In the genomic region with DNA sequence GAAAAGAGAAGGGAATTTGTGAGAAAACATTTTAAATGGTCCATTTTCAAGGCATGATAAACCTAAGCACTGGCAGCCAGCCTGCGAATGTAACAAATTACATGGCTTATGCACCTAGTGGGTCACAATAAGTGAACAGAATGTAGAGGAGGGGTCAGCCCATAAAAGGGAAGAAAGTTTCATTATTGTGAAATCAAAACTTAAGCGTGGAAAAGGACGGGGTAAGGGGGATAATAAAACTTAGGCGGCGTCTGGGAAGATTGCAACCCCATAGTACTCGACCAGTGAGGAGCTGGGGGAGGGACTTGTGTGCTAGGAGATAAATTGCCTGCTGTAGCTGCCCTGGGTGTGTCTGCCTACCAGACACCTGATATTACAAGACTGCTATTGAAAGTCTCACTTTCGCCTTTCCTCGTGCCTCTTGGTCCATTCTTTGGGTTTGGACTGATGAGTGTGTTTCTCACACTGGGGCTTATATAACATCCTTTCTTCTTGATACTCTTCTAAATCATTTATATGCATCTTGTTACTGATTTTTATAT, we compare ENCODE assay signal across 17 cellular contexts. TPM values are rescaled to one million over a fixed set of nuclear protein-coding genes. Genes with fewer than 3 reads are reported as not detected.
DNase-seq lines count a peak whose midpoint lies in the region; ATAC-seq and TF ChIP-seq lines count a peak whose summit lies in the region.
"Had no signal": no experiment of that assay in that cellular context is flagged by ENCODE, and none has a peak within 500 bp of the region (broad histone marks: within the 10 kb centered on the region; RNA-seq: fewer than 3 reads in every experiment).

No MANE protein-coding gene starts in this region.

- H3K4me3 ChIP-seq in PC-9, result no peak overlapping the region
- H3K4me3 ChIP-seq: A549, GM23338, SK-N-MC had no signal

- no peaks in the 10 kb centered on the region for H3F3A ChIP-seq in PC-9 (ENCODE audit: insufficient read depth, low read depth)

- H2AFZ ChIP-seq in PC-9, result no peak overlapping the region
- H2AFZ ChIP-seq: GM23338 had no signal

- no peak overlapping the region for H3K4me2 ChIP-seq in PC-9
- H3K4me2 ChIP-seq: A549, GM23338 had no signal

- no peaks in the 10 kb centered on the region for H3K79me2 ChIP-seq in PC-9 (ENCODE audit: low read depth)

- no peaks in the 10 kb centered on the region for H3K9me2 ChIP-seq in PC-9 (ENCODE audit: insufficient read depth)

- no peaks in the 10 kb centered on the region for H3K4me1 ChIP-seq in PC-9 (replicated peaks; ENCODE audit: insufficient read depth)
- H3K4me1 ChIP-seq: A549 had no signal

- H3K9me3 ChIP-seq in T-helper 17 cell (ENCODE audit: control insufficient read depth, low read length, poor library complexity, severe bottlenecking), result no peaks in the 10 kb centered on the region
- no peaks in the 10 kb centered on the region for H3K9me3 ChIP-seq in PC-9 (ENCODE audit: insufficient read depth, low read depth)
- H3K9me3 ChIP-seq: A549 had no signal

- intact Hi-C loops in left colon (cut with DNase I, micrococcal nuclease) (no loop called here), PC-9 (cut with micrococcal nuclease; ENCODE audit: unreplicated experiment) (no loop called here)

- H3K4me1 Mint-ChIP-seq in activated T-cell treated with anti-CD3 and anti-CD28 coated beads, Interleukin-2, amount 50 U/mL, for 72 hours (ENCODE audit: low read depth), result no peaks in the 10 kb centered on the region
- H3K4me1 Mint-ChIP-seq in activated T-cell treated with anti-CD3 and anti-CD28 coated beads, Interleukin-2, amount 50 U/mL, for 4 hours (ENCODE audit: low read depth), result peaks cover 2% of the 10 kb centered on the region
- H3K4me1 Mint-ChIP-seq in T-helper 17 cell, result peaks cover 5% of the 10 kb centered on the region
- H3K4me1 Mint-ChIP-seq: GM23338 had no signal

- no peaks in the 10 kb centered on the region for H4K20me1 ChIP-seq in PC-9 (ENCODE audit: insufficient read depth)

- POLR2A ChIA-PET in PC-9 (lab: Charles Lee; ENCODE audit: unreplicated experiment), result no interaction called here

- no peaks in the 10 kb centered on the region for H3K27me3 ChIP-seq in PC-9 (ENCODE audit: insufficient read depth, low read depth)

- no peak for DNase-seq in activated T-cell treated with anti-CD3 and anti-CD28 coated beads, Interleukin-2, amount 50 U/mL, for 72 hours
- no peak for DNase-seq in activated T-cell treated with anti-CD3 and anti-CD28 coated beads, Interleukin-2, amount 50 U/mL, for 4 hours
- DNase-seq in T-helper 17 cell (no peak), left colon (peak; percentile 53 to 69), NCI-H2081 (lab: John Stamatoyannopoulos, UW) (no peak), DMS79 (lab: John Stamatoyannopoulos, UW) (no peak), PC-9 (no peak)
- DNase-seq: Calu3; CD4-positive, alpha-beta memory T cell; HCEC 1CT; NCI-H1417 treated with DMSO at 0.1 percent for 48 hours; NCI-H1930; NK-92 treated with Interleukin-12 subunit alpha and Interleukin-12 subunit beta, amount 100 ng/mL, for 24 hours; Right ventricle myocardium superior had no signal

- ATAC-seq in activated T-cell treated with anti-CD3 and anti-CD28 coated beads, Interleukin-2, amount 50 U/mL, for 72 hours (replicated peaks in 1 of 2), result no peak
- ATAC-seq in activated T-cell treated with anti-CD3 and anti-CD28 coated beads, Interleukin-2, amount 50 U/mL, for 4 hours, result no peak
- no peak for ATAC-seq in T-helper 17 cell
- peak; percentile 94 for ATAC-seq in left colon
- ATAC-seq: A549, GM23338 had no signal

- H3K27me3 Mint-ChIP-seq in activated T-cell treated with anti-CD3 and anti-CD28 coated beads, Interleukin-2, amount 50 U/mL, for 72 hours (ENCODE audit: low read depth), result no peaks in the 10 kb centered on the region
- no peaks in the 10 kb centered on the region for H3K27me3 Mint-ChIP-seq in activated T-cell treated with anti-CD3 and anti-CD28 coated beads, Interleukin-2, amount 50 U/mL, for 4 hours (ENCODE audit: low read depth)
- no peaks in the 10 kb centered on the region for H3K27me3 Mint-ChIP-seq in T-helper 17 cell
- H3K27me3 Mint-ChIP-seq: CD4-positive, alpha-beta memory T cell had no signal

- peaks cover 11% of the 10 kb centered on the region; the same call in 1 of the 2 replicates for H3K36me3 ChIP-seq in PC-9 (ENCODE audit: low read depth)

- peak overlapping the region; percentile 45 for H3K27ac Mint-ChIP-seq in activated T-cell treated with anti-CD3 and anti-CD28 coated beads, Interleukin-2, amount 50 U/mL, for 72 hours
- H3K27ac Mint-ChIP-seq in T-helper 17 cell, result peak overlapping the region; percentile 39
- H3K27ac Mint-ChIP-seq: GM23338 had no signal

- H3K9me3 Mint-ChIP-seq in activated T-cell treated with anti-CD3 and anti-CD28 coated beads, Interleukin-2, amount 50 U/mL, for 72 hours, result peaks cover 1 to 4% of the 10 kb centered on the region in 2 donors
- H3K9me3 Mint-ChIP-seq in activated T-cell treated with anti-CD3 and anti-CD28 coated beads, Interleukin-2, amount 50 U/mL, for 4 hours, result peaks cover 10% of the 10 kb centered on the region

- no peak for TF ChIP-seq CTCF in PC-9 (conservative IDR thresholded peaks at IDR 0.05)

- H3K27ac ChIP-seq in PC-9, result no peak overlapping the region
- H3K27ac ChIP-seq: A549, SK-N-MC had no signal

- H3K4me3 Mint-ChIP-seq in activated T-cell treated with anti-CD3 and anti-CD28 coated beads, Interleukin-2, amount 50 U/mL, for 72 hours, result no peak overlapping the region
- H3K4me3 Mint-ChIP-seq in activated T-cell treated with anti-CD3 and anti-CD28 coated beads, Interleukin-2, amount 50 U/mL, for 4 hours, result no peak overlapping the region
- peak overlapping the region; percentile 3 for H3K4me3 Mint-ChIP-seq in T-helper 17 cell
- H3K4me3 Mint-ChIP-seq: CD4-positive, alpha-beta memory T cell; GM23338 had no signal

- H3K36me3 Mint-ChIP-seq in activated T-cell treated with anti-CD3 and anti-CD28 coated beads, Interleukin-2, amount 50 U/mL, for 72 hours (ENCODE audit: insufficient read depth in 2 of 2), result peaks cover 8 to 10% of the 10 kb centered on the region in 2 donors
- H3K36me3 Mint-ChIP-seq in activated T-cell treated with anti-CD3 and anti-CD28 coated beads, Interleukin-2, amount 50 U/mL, for 4 hours (ENCODE audit: insufficient read depth), result peaks cover 32% of the 10 kb centered on the region
- peaks cover 2% of the 10 kb centered on the region for H3K36me3 Mint-ChIP-seq in T-helper 17 cell (ENCODE audit: low read depth)

- no TSS peak for BruUV-seq in PC-9 (replicated peaks; lab: Mats Ljungman, UMichigan)

- CTCF ChIA-PET in PC-9 (lab: Charles Lee), result no interaction called here

RNA-seq across cellular contexts. Expression of gene ZDHHC17, which starts 40.6 kb away (rescaled TPM):
- 10 to 100 TPM; 26.0 to 28.7 TPM for total RNA-seq in activated T-cell treated with anti-CD3 and anti-CD28 coated beads, Interleukin-2, amount 50 U/mL, for 72 hours
- total RNA-seq in activated T-cell treated with anti-CD3 and anti-CD28 coated beads, Interleukin-2, amount 50 U/mL, for 4 hours, result 10 to 100 TPM; 20.5 to 28.1 (median 25.4) TPM
- total RNA-seq in T-helper 17 cell, result 10 to 100 TPM; 40.7 to 48.0 TPM
- 10 to 100 TPM; 14.5 to 17.1 TPM for total RNA-seq in left colon
- 24.7 and 25.5 TPM in 2 replicates for total RNA-seq in PC-9 (2021)

Comparison
In these comparisons a context has a peak if more than half of its experiments do, and no peak if none do; other contexts are left out.
1. DNase-seq: peak in left colon (2 of 2); none in activated T-cell treated with anti-CD3 and anti-CD28 coated beads, Interleukin-2, amount 50 U/mL, for 72 hours (0 of 2), activated T-cell treated with anti-CD3 and anti-CD28 coated beads, Interleukin-2, amount 50 U/mL, for 4 hours (single experiment), T-helper 17 cell (0 of 3), NCI-H2081 (0 of 2), DMS79 (single experiment) and PC-9 (0 of 2).